In the genomic region with DNA sequence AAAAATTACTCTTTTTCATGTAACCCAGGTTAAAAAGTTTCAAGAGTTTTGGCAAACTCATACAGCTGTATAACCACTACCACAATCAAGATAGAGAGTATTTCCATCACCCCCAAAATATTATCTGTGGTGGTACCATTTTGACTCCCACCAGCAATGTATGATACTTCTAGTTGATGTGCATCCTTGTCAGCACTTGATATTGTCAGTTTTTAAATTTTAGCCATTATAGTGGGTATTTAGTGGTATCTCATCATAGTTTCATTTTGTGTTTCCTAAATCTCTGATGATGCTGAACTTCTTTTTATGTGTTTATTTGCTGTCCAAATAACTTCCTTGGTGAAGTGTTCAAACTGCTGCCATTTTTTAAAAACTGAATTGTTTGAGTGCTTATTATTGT, we compare ENCODE assay signal across 25 cellular contexts.
"Had no signal": no experiment of that assay in that cellular context is flagged by ENCODE, and none has a peak within 500 bp of the region (broad histone marks: within the 10 kb centered on the region; RNA-seq: fewer than 3 reads in every experiment).

No MANE protein-coding gene starts in this region.

- H3K27me3 ChIP-seq: colonic mucosa, esophagus squamous epithelium, gastrocnemius medialis, heart right ventricle, left lung had no signal

- FAIRE-seq: endometrium, islet of Langerhans, keratinocyte had no signal

- H3K9me3 ChIP-seq: colonic mucosa, gastrocnemius medialis had no signal

- H3K4me3 ChIP-seq: colonic mucosa, esophagus squamous epithelium, gastrocnemius medialis, heart right ventricle, left lung, lower lobe of right lung had no signal

- H3K36me3 ChIP-seq: colonic mucosa, esophagus squamous epithelium, gastrocnemius medialis, heart right ventricle, left lung, lower lobe of right lung had no signal

- H3K27ac ChIP-seq: colonic mucosa, epithelial cell of prostate, esophagus squamous epithelium, gastrocnemius medialis, heart right ventricle, left lung, lower lobe of right lung had no signal

- ATAC-seq: effector memory CD8-positive, alpha-beta T cell; esophagus mucosa; gastrocnemius medialis; heart right ventricle; left cardiac atrium; left lung; left ventricle myocardium superior; lower lobe of right lung; naive thymus-derived CD4-positive, alpha-beta T cell had no signal

- DNase-seq: colonic mucosa; cortex of kidney; effector CD8-positive, alpha-beta T cell; effector memory CD8-positive, alpha-beta T cell; endodermal cell; erythroblast; esophagus squamous epithelium; foreskin fibroblast; foreskin melanocyte; gastrocnemius medialis; glutamatergic neuron; head of caudate nucleus; heart right ventricle; hippocampal formation; left cardiac atrium; left lung; left ventricle myocardium superior; lower lobe of right lung; mesenchymal stem cell; naive thymus-derived CD4-positive, alpha-beta T cell had no signal

- H3K4me1 ChIP-seq: colonic mucosa, esophagus squamous epithelium, gastrocnemius medialis had no signal
